ENCODE assay signal across 25 cellular contexts in the genomic region with DNA sequence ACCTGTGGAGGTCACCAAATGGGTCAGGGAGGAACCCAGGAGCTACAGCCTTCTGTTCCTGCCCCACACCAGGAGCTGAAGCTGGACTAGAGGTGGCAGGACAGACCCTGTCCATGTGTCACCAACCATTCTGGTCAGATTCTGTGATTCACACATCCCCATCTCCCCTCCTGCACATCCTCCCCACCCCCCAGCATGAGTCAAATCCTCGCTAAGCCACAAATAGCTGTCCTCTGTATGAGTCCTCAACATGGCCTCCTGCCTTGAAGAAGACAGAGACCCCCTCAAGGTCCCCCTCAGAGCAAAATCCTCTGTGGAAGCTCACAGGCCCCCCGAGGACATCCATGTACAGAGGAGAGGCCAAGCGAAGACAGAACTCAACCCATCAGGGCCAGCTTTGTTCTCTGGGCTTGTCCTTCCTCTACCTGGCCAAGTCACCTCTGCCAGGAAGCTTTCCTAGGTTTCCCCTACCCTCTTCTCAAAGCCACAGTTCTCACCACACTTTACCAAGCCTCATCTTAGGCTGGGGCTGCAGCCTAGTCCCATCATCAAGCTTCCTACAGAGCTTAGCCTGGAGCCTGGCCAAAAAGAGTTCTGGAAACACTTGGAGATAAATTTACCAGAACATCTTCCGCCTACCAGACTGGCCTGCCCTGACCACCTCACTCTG. TPM values are rescaled to one million over a fixed set of nuclear protein-coding genes. Genes with fewer than 3 reads are reported as not detected.
DNase-seq lines count a peak whose midpoint lies in the region; ATAC-seq and TF ChIP-seq lines count a peak whose summit lies in the region.
"Had no signal": no experiment of that assay in that cellular context is flagged by ENCODE, and none has a peak within 500 bp of the region (broad histone marks: within the 10 kb centered on the region; RNA-seq: fewer than 3 reads in every experiment).

No MANE protein-coding gene starts in this region.

- 98% methylated on average over 4 of the region's 4 CpGs for WGBS in esophagus muscularis mucosa

- ATAC-seq in HG02840 (IDR thresholded peaks at IDR 0.05; ENCODE audit: low FRiP score, unreplicated experiment), result no peak
- ATAC-seq: gastrocnemius medialis; naive thymus-derived CD8-positive, alpha-beta T cell; T-cell had no signal

- H3K4me3 ChIP-seq in esophagus muscularis mucosa, result no peak overlapping the region
- H3K4me3 ChIP-seq: BLaER1 treated with 17β-estradiol and CSF1 and Interleukin-3, amounts not matched to agents 10 nM and 100 nM; gastrocnemius medialis; sigmoid colon; tibial nerve had no signal

- H3K9me3 ChIP-seq in esophagus muscularis mucosa, result no peaks in the 10 kb centered on the region
- H3K9me3 ChIP-seq: BLaER1 treated with 17β-estradiol and CSF1 and Interleukin-3, amounts not matched to agents 10 nM and 100 nM; gastrocnemius medialis; sigmoid colon; tibial nerve had no signal

- peaks cover 0 to under 1% (median 0%) of the 10 kb centered on the region in 4 donors for H3K4me1 ChIP-seq in esophagus muscularis mucosa
- H3K4me1 ChIP-seq: parathyroid adenoma, sigmoid colon, tibial nerve had no signal

- TF ChIP-seq CTCF in esophagus muscularis mucosa (IDR thresholded peaks at IDR 0.05), result no peak

- peak; percentile 42 for DNase-seq in NK-92 treated with Interleukin-12 subunit alpha and Interleukin-12 subunit beta, amount 100 ng/mL, for 24 hours (lab: John Stamatoyannopoulos, UW)
- DNase-seq in NK-92 (lab: John Stamatoyannopoulos, UW; ENCODE audit: unreplicated experiment) (no peak), EH (ENCODE audit: low read depth) (peak; percentile 38), RPMI7951 (ENCODE audit: low read depth) (peak; percentile 14), iris pigment epithelial cell (ENCODE audit: low read depth) (peak; percentile 16), esophagus muscularis mucosa (ENCODE audit: extremely low spot score) (no peak), Ammon's horn (ENCODE audit: low spot score) (no peak)
- DNase-seq: activated CD8-positive, alpha-beta memory T cell treated with anti-CD3 and anti-CD28 coated beads, Interleukin-2, amount 50 U/mL, for 48 hours; aorta; cerebellar nuclear complex; erythroblast; gastrocnemius medialis; mesendoderm; naive thymus-derived CD8-positive, alpha-beta T cell; NCI-H2171 treated with DMSO at 0.1 percent for 48 hours; NCI-H526 treated with DMSO at 0.1 percent for 48 hours; SIG-M5; sigmoid colon; stimulated activated naive CD4-positive, alpha-beta T cell; T-cell had no signal

- H3K27me3 ChIP-seq in esophagus muscularis mucosa, result no peaks in the 10 kb centered on the region
- H3K27me3 ChIP-seq: BLaER1 treated with 17β-estradiol and CSF1 and Interleukin-3, amounts not matched to agents 10 nM and 100 nM; gastrocnemius medialis; sigmoid colon; tibial nerve had no signal

- TF ChIP-seq EP300 in esophagus muscularis mucosa (IDR thresholded peaks at IDR 0.05), result no peak

- TF ChIP-seq POLR2A in esophagus muscularis mucosa (IDR thresholded peaks at IDR 0.05; ENCODE audit: low read depth), result no peak

- no peak overlapping the region for H3K27ac ChIP-seq in esophagus muscularis mucosa (replicated peaks in 1 of 4)
- H3K27ac ChIP-seq: 22Rv1; BLaER1 treated with 17β-estradiol and CSF1 and Interleukin-3, amounts not matched to agents 10 nM and 100 nM; gastrocnemius medialis; parathyroid adenoma; sigmoid colon; tibial nerve had no signal

- intact Hi-C loops in esophagus muscularis mucosa (cut with DNase I), result no loop called here

- H3K36me3 ChIP-seq in esophagus muscularis mucosa, result no peaks in the 10 kb centered on the region
- H3K36me3 ChIP-seq: BLaER1 treated with 17β-estradiol and CSF1 and Interleukin-3, amounts not matched to agents 10 nM and 100 nM; gastrocnemius medialis; sigmoid colon; tibial nerve had no signal

RNA-seq across cellular contexts. Expression of a gene that starts 17.1 kb away (rescaled TPM):
- total RNA-seq in RPMI7951 (2014; rRNA removed; shearing (Covaris generic)), result under 0.01 TPM in 1 of 2 replicates, not detected in the other
- 1 to 10 TPM in 2 of 4 donors, under 1 TPM in 2; 0.84 to 2.8 (median 1.1) TPM for total RNA-seq in esophagus muscularis mucosa

Comparison
In these comparisons a context has a peak if more than half of its experiments do, and no peak if none do; other contexts are left out.
1. DNase-seq: peak in NK-92 treated with Interleukin-12 subunit alpha and Interleukin-12 subunit beta, amount 100 ng/mL, for 24 hours (single experiment), EH (single experiment), RPMI7951 (single experiment) and iris pigment epithelial cell (single experiment); none in NK-92 (single experiment), esophagus muscularis mucosa (single experiment) and Ammon's horn (single experiment).